In the genomic region with DNA sequence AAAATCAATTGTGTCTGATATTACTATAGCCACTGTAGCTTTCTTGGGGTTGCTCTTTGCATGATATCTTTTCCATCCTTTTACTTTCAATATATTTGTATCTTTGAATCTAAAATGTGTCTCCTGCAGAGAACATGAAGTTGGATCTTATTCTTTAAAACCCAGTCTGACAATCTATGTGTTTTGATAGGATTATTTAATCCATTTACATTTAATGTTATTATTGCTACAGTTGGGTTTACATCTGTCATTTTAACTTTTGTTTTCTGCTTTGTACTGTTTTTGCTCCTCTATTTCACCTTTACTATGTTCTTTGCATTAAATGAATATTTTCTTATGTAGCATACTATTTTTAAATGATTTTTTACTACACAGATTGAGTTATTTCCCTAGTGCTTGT, we compare ENCODE assay signal across 7 cellular contexts.
"Had no signal": no experiment of that assay in that cellular context is flagged by ENCODE, and none has a peak within 500 bp of the region (broad histone marks: within the 10 kb centered on the region; RNA-seq: fewer than 3 reads in every experiment).

No MANE protein-coding gene starts in this region.

- ATAC-seq: GM12878 had no signal

- H3K4me3 ChIP-seq: GM12878 had no signal

- DNase-seq: GDM1, GF-D8 had no signal

- FAIRE-seq: GM12878, GM12891, GM12892, GM18507, GM19239 had no signal
